2 cellular contexts compared by ENCODE assay signal in the genomic region with DNA sequence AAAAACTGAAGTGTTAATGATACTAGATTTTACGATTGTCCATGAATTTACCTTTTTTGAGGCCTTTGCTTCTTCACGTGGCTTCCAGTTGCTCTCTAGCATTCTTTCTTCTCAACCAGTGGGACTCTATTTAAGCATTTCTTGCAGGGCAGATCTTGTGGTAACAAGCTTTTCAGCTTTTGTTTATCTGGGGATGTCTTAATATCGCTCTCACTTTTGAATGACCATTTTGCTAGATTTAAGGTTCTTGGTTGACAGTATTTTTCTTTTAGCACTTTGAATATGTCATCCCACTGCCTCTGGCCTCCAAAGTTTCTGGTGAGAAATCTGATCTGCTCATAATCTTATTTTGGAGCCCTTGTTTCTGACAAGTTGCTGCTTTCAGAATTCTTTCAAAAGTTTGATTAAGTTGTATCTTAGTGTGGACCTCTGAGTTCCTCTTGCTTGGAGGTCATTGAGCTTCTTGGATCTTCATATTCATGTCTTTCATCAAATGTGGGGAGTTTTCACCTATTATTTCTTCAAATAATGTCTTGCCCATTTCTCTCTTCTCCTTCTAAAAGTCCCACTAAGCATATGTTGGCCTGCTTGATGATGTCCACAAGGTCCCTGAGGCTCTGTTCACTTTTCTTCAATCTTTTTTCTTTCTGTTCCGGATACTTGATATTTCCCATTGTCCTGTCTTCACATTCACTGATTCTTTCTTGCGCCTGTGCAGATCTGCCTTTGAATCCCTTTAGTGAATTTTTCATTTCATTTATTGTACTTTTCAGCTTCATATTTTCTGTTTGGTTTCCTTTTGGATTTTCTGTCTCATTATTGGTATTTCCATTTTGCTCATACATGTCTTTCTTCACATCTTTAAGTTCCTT.
TF ChIP-seq lines count a peak whose summit lies in the region.

No MANE protein-coding gene starts in this region.

TF ChIP-seq in SK-N-SH treated with all-trans-retinoic acid at 6 μM for 48 hours, 23 proteins besides CTCF, POLR2A, EP300 and RAD21 (continued from another document):
- TF ChIP-seq, protein P1, sequence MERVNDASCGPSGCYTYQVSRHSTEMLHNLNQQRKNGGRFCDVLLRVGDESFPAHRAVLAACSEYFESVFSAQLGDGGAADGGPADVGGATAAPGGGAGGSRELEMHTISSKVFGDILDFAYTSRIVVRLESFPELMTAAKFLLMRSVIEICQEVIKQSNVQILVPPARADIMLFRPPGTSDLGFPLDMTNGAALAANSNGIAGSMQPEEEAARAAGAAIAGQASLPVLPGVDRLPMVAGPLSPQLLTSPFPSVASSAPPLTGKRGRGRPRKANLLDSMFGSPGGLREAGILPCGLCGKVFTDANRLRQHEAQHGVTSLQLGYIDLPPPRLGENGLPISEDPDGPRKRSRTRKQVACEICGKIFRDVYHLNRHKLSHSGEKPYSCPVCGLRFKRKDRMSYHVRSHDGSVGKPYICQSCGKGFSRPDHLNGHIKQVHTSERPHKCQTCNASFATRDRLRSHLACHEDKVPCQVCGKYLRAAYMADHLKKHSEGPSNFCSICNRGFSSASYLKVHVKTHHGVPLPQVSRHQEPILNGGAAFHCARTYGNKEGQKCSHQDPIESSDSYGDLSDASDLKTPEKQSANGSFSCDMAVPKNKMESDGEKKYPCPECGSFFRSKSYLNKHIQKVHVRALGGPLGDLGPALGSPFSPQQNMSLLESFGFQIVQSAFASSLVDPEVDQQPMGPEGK (CRISPR knock-in tag; IDR thresholded peaks at IDR 0.05; ENCODE audit: borderline replicate concordance) = no peak

TF ChIP-seq in SK-N-SH, 30 proteins besides CTCF, POLR2A, EP300 and RAD21 (continued from another document):
- TF ChIP-seq FOSL2 (IDR thresholded peaks at IDR 0.05; ENCODE audit: borderline replicate concordance, low read depth) (no peak), SIN3A (IDR thresholded peaks at IDR 0.05; ENCODE audit: borderline replicate concordance, low read depth, low read length) (no peak), POLR2AphosphoS5 (IDR thresholded peaks at IDR 0.05; ENCODE audit: low read depth, low read length) (no peak), FOXM1 (IDR thresholded peaks at IDR 0.05; ENCODE audit: low read depth) (no peak), TCF12 (IDR thresholded peaks at IDR 0.05) (no peak), RFX5 (IDR thresholded peaks at IDR 0.05; ENCODE audit: low read length) (no peak), MEF2A (IDR thresholded peaks at IDR 0.05; ENCODE audit: borderline replicate concordance, low read depth) (no peak), MXI1 (IDR thresholded peaks at IDR 0.05; ENCODE audit: low read depth, low read length) (no peak), GATA2 (CRISPR knock-in tag; IDR thresholded peaks at IDR 0.05) (no peak), GABPA (IDR thresholded peaks at IDR 0.05; ENCODE audit: low read depth) (no peak)
- TF ChIP-seq, protein P2, sequence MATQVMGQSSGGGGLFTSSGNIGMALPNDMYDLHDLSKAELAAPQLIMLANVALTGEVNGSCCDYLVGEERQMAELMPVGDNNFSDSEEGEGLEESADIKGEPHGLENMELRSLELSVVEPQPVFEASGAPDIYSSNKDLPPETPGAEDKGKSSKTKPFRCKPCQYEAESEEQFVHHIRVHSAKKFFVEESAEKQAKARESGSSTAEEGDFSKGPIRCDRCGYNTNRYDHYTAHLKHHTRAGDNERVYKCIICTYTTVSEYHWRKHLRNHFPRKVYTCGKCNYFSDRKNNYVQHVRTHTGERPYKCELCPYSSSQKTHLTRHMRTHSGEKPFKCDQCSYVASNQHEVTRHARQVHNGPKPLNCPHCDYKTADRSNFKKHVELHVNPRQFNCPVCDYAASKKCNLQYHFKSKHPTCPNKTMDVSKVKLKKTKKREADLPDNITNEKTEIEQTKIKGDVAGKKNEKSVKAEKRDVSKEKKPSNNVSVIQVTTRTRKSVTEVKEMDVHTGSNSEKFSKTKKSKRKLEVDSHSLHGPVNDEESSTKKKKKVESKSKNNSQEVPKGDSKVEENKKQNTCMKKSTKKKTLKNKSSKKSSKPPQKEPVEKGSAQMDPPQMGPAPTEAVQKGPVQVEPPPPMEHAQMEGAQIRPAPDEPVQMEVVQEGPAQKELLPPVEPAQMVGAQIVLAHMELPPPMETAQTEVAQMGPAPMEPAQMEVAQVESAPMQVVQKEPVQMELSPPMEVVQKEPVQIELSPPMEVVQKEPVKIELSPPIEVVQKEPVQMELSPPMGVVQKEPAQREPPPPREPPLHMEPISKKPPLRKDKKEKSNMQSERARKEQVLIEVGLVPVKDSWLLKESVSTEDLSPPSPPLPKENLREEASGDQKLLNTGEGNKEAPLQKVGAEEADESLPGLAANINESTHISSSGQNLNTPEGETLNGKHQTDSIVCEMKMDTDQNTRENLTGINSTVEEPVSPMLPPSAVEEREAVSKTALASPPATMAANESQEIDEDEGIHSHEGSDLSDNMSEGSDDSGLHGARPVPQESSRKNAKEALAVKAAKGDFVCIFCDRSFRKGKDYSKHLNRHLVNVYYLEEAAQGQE (IDR thresholded peaks at IDR 0.05; ENCODE audit: low read depth, low read length) = no peak
